ENCODE assay signal across 35 cellular contexts in genomic region chr11:108293229-108293628, GRCh38.
"Had no signal": no experiment of that assay in that cellular context is flagged by ENCODE, and none has a peak within 500 bp of the region (broad histone marks: within the 10 kb centered on the region; RNA-seq: fewer than 3 reads in every experiment).

No MANE protein-coding gene starts in this region.

- H3K27me3 Mint-ChIP-seq: activated B cell treated with CpG ODN at 0.5 μM for 24 hours; activated CD4-positive, alpha-beta memory T cell treated with anti-CD3 and anti-CD28 coated beads, Interleukin-2, amount 10 ng/mL, durations not matched to agents 7 days and 5 days; activated CD4-positive, alpha-beta T cell treated with anti-CD3 and anti-CD28 coated beads, Interleukin-2, amount 10 ng/mL, durations not matched to agents 7 days and 5 days; activated CD8-positive, alpha-beta memory T cell treated with anti-CD3 and anti-CD28 coated beads, Interleukin-2, amount 10 ng/mL, durations not matched to agents 7 days and 5 days; activated naive CD8-positive, alpha-beta T cell treated with anti-CD3 and anti-CD28 coated beads for 36 hours; activated T-helper 17 cell treated with anti-CD3 and anti-CD28 coated beads, Interleukin-2, amount 50 U/mL, for 72 hours had no signal

- ATAC-seq: activated CD8-positive, alpha-beta memory T cell treated with anti-CD3 and anti-CD28 coated beads, Interleukin-2, amount 10 ng/mL, durations not matched to agents 7 days and 5 days; activated CD8-positive, alpha-beta T cell treated with anti-CD3 and anti-CD28 coated beads, Interleukin-2, amount 10 ng/mL, durations not matched to agents 7 days and 5 days; activated naive CD4-positive, alpha-beta T cell treated with anti-CD3 and anti-CD28 coated beads, Interleukin-2, amount 50 U/mL, for 72 hours; activated T-cell treated with anti-CD3 and anti-CD28 coated beads, Interleukin-2, amount 50 U/mL, for 4 hours; activated T-cell treated with anti-CD3 and anti-CD28 coated beads, Interleukin-2, amount 50 U/mL, for 72 hours; activated T-helper 17 cell treated with anti-CD3 and anti-CD28 coated beads, Interleukin-2, amount 50 U/mL, for 72 hours; body of pancreas had no signal

- H3K4me1 ChIP-seq: adrenal gland, body of pancreas, breast epithelium had no signal

- H3K4me1 Mint-ChIP-seq: activated CD4-positive, alpha-beta memory T cell treated with anti-CD3 and anti-CD28 coated beads, Interleukin-2, amount 10 ng/mL, durations not matched to agents 7 days and 5 days; activated CD4-positive, alpha-beta T cell treated with anti-CD3 and anti-CD28 coated beads, Interleukin-2, amount 10 ng/mL, durations not matched to agents 7 days and 5 days; activated CD8-positive, alpha-beta memory T cell treated with anti-CD3 and anti-CD28 coated beads, Interleukin-2, amount 10 ng/mL, durations not matched to agents 7 days and 5 days had no signal

- H3K27ac ChIP-seq: adrenal gland, body of pancreas, brain microvascular endothelial cell, breast epithelium, VCaP had no signal

- H3K4me3 ChIP-seq: adrenal gland, body of pancreas, breast epithelium had no signal

- H3K27ac Mint-ChIP-seq: activated B cell treated with CpG ODN at 0.5 μM for 24 hours; activated CD4-positive, alpha-beta memory T cell treated with anti-CD3 and anti-CD28 coated beads, Interleukin-2, amount 10 ng/mL, durations not matched to agents 7 days and 5 days; activated CD4-positive, alpha-beta T cell treated with anti-CD3 and anti-CD28 coated beads, Interleukin-2, amount 10 ng/mL, durations not matched to agents 7 days and 5 days; activated CD8-positive, alpha-beta memory T cell treated with anti-CD3 and anti-CD28 coated beads, Interleukin-2, amount 10 ng/mL, durations not matched to agents 7 days and 5 days; activated naive CD4-positive, alpha-beta T cell treated with anti-CD3 and anti-CD28 coated beads, Interleukin-2, amount 50 U/mL, for 72 hours; activated T-cell treated with anti-CD3 and anti-CD28 coated beads, Interleukin-2, amount 50 U/mL, for 72 hours; activated T-helper 1 cell treated with anti-CD3 and anti-CD28 coated beads, Interleukin-12 subunit alpha, Interleukin-12 subunit beta, Interleukin-2, Interleukin-4 antibody, amounts not matched to agents 30 ng/mL and 10 ng/mL and 1 ng/mL, durations not matched to agents 14 hours and 24 hours and 36 hours; activated T-helper 17 cell treated with anti-CD3 and anti-CD28 coated beads, Interleukin-2, amount 50 U/mL, for 72 hours; T-helper 1 cell treated with Interleukin-12 subunit alpha and Interleukin-12 subunit beta and Interleukin-4 antibody, amounts not matched to agents 30 μg/mL and 1 μg/mL, for 36 hours; T-helper 2 cell treated with Interferon-gamma antibody and Interleukin-4, amounts not matched to agents 5 μg/mL and 100 μg/mL, for 36 hours had no signal

- H3K27me3 ChIP-seq: adrenal gland, body of pancreas, brain microvascular endothelial cell, breast epithelium had no signal

- DNase-seq: activated B cell treated with CpG ODN at 0.5 μM for 24 hours; activated CD4-positive, alpha-beta memory T cell treated with anti-CD3 and anti-CD28 coated beads, Interleukin-2, amount 10 ng/mL, durations not matched to agents 7 days and 5 days; activated CD4-positive, alpha-beta T cell treated with anti-CD3 and anti-CD28 coated beads for 48 hours; activated CD4-positive, alpha-beta T cell treated with anti-CD3 and anti-CD28 coated beads, Interleukin-2, amount 10 ng/mL, durations not matched to agents 7 days and 5 days; activated CD4-positive, alpha-beta T cell treated with anti-CD3 and anti-CD28 coated beads, Interleukin-2, amount 50 U/mL, for 48 hours; activated CD4-positive, CD25-positive, alpha-beta regulatory T cell treated with anti-CD3 and anti-CD28 coated beads, Interleukin-2, amount 50 U/mL, for 72 hours; activated CD8-positive, alpha-beta memory T cell treated with anti-CD3 and anti-CD28 coated beads for 24 hours; activated CD8-positive, alpha-beta memory T cell treated with anti-CD3 and anti-CD28 coated beads, Interleukin-2, amount 10 ng/mL, durations not matched to agents 7 days and 5 days; activated CD8-positive, alpha-beta memory T cell treated with anti-CD3 and anti-CD28 coated beads, Interleukin-2, amount 50 U/mL, for 48 hours; activated CD8-positive, alpha-beta T cell treated with anti-CD3 and anti-CD28 coated beads, Interleukin-2, amount 10 ng/mL, durations not matched to agents 7 days and 5 days; activated effector memory CD4-positive, alpha-beta T cell treated with anti-CD3 and anti-CD28 coated beads, Interleukin-2, amount 50 U/mL, for 16 hours; activated gamma-delta T cell treated with Interleukin-2 at 50 U/mL for 16 hours; activated naive CD4-positive, alpha-beta T cell; activated naive CD4-positive, alpha-beta T cell treated with anti-CD3 and anti-CD28 coated beads for 36 hours; activated naive CD4-positive, alpha-beta T cell treated with anti-CD3 and anti-CD28 coated beads, Interleukin-2, amount 50 U/mL, for 16 hours; activated naive CD8-positive, alpha-beta T cell treated with anti-CD3 and anti-CD28 coated beads for 36 hours; activated T-cell treated with anti-CD3 and anti-CD28 coated beads, Interleukin-2, amount 50 U/mL, for 4 hours; activated T-cell treated with anti-CD3 and anti-CD28 coated beads, Interleukin-2, amount 50 U/mL, for 72 hours; adrenal gland; amniotic stem cell; aorta; body of pancreas; brain microvascular endothelial cell; central memory CD4-positive, alpha-beta T cell; T-helper 2 cell; T-helper 9 cell had no signal

- H3K9me3 Mint-ChIP-seq: activated B cell treated with CpG ODN at 0.5 μM for 24 hours; activated CD4-positive, alpha-beta memory T cell treated with anti-CD3 and anti-CD28 coated beads, Interleukin-2, amount 10 ng/mL, durations not matched to agents 7 days and 5 days; activated CD4-positive, alpha-beta T cell treated with anti-CD3 and anti-CD28 coated beads, Interleukin-2, amount 10 ng/mL, durations not matched to agents 7 days and 5 days; activated naive CD4-positive, alpha-beta T cell treated with anti-CD3 and anti-CD28 coated beads for 36 hours; activated naive CD4-positive, alpha-beta T cell treated with anti-CD3 and anti-CD28 coated beads, Interleukin-2, amount 50 U/mL, for 72 hours; activated naive CD8-positive, alpha-beta T cell treated with anti-CD3 and anti-CD28 coated beads for 36 hours; activated T-cell treated with anti-CD3 and anti-CD28 coated beads, Interleukin-2, amount 50 U/mL, for 4 hours; activated T-cell treated with anti-CD3 and anti-CD28 coated beads, Interleukin-2, amount 50 U/mL, for 72 hours; activated T-helper 1 cell treated with anti-CD3 and anti-CD28 coated beads, Interleukin-12 subunit alpha, Interleukin-12 subunit beta, Interleukin-2, Interleukin-4 antibody, amounts not matched to agents 30 ng/mL and 10 ng/mL and 1 ng/mL, durations not matched to agents 14 hours and 24 hours and 36 hours; activated T-helper 17 cell treated with anti-CD3 and anti-CD28 coated beads, Interleukin-2, amount 50 U/mL, for 72 hours; T-helper 1 cell treated with Interleukin-12 subunit alpha and Interleukin-12 subunit beta and Interleukin-4 antibody, amounts not matched to agents 30 μg/mL and 1 μg/mL, for 36 hours; T-helper 2 cell treated with Interferon-gamma antibody and Interleukin-4, amounts not matched to agents 5 μg/mL and 100 μg/mL, for 36 hours had no signal

- H3K36me3 ChIP-seq: breast epithelium had no signal

- H3K4me3 Mint-ChIP-seq: activated B cell treated with CpG ODN at 0.5 μM for 24 hours; activated CD4-positive, alpha-beta memory T cell treated with anti-CD3 and anti-CD28 coated beads, Interleukin-2, amount 10 ng/mL, durations not matched to agents 7 days and 5 days; activated CD4-positive, alpha-beta T cell treated with anti-CD3 and anti-CD28 coated beads, Interleukin-2, amount 10 ng/mL, durations not matched to agents 7 days and 5 days; activated CD8-positive, alpha-beta memory T cell treated with anti-CD3 and anti-CD28 coated beads, Interleukin-2, amount 10 ng/mL, durations not matched to agents 7 days and 5 days; activated CD8-positive, alpha-beta T cell treated with anti-CD3 and anti-CD28 coated beads, Interleukin-2, amount 10 ng/mL, durations not matched to agents 7 days and 5 days; activated naive CD4-positive, alpha-beta T cell treated with anti-CD3 and anti-CD28 coated beads for 36 hours; activated naive CD8-positive, alpha-beta T cell treated with anti-CD3 and anti-CD28 coated beads for 36 hours; activated T-cell treated with anti-CD3 and anti-CD28 coated beads, Interleukin-2, amount 50 U/mL, for 4 hours; activated T-cell treated with anti-CD3 and anti-CD28 coated beads, Interleukin-2, amount 50 U/mL, for 72 hours; activated T-helper 1 cell treated with anti-CD3 and anti-CD28 coated beads, Interleukin-12 subunit alpha, Interleukin-12 subunit beta, Interleukin-2, Interleukin-4 antibody, amounts not matched to agents 30 ng/mL and 10 ng/mL and 1 ng/mL, durations not matched to agents 14 hours and 24 hours and 36 hours; activated T-helper 17 cell treated with anti-CD3 and anti-CD28 coated beads, Interleukin-2, amount 50 U/mL, for 72 hours; T-helper 1 cell treated with Interleukin-12 subunit alpha and Interleukin-12 subunit beta and Interleukin-4 antibody, amounts not matched to agents 30 μg/mL and 1 μg/mL, for 36 hours; T-helper 2 cell treated with Interferon-gamma antibody and Interleukin-4, amounts not matched to agents 5 μg/mL and 100 μg/mL, for 36 hours had no signal

- H3K9me3 ChIP-seq: adrenal gland, body of pancreas, breast epithelium had no signal

- FAIRE-seq: astrocyte, TTC549 had no signal
